In the genomic region with DNA sequence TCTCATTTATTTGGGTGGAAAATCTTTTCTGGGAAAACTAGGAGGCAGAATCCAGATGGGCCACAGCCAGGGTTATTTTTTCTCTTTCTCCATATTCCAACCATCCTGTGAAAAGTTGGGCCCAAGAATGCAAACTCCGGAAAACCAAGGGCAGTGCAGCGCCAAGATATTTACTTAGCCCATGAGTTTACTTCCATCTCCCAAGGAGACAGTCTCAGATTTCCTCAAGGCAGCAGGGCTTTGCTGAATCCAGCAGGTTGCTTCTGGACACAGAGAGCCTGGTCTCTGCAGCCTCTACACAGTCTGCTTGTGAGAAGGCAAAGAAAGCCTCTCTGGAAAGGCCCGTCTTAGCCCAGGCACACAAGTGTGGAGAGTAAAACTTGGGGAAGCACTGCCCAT, we compare ENCODE assay signal across 12 cellular contexts. TPM values are rescaled to one million over a fixed set of nuclear protein-coding genes. Genes with fewer than 3 reads are reported as not detected.
DNase-seq lines count a peak whose midpoint lies in the region; ATAC-seq and TF ChIP-seq lines count a peak whose summit lies in the region.
"Had no signal": no experiment of that assay in that cellular context is flagged by ENCODE, and none has a peak within 500 bp of the region (broad histone marks: within the 10 kb centered on the region; RNA-seq: fewer than 3 reads in every experiment).

No MANE protein-coding gene starts in this region.

- H3K4me1 ChIP-seq in IMR-90 (ENCODE audit: control insufficient read depth, insufficient read depth, low read length), result peaks cover 12% of the 10 kb centered on the region
- peaks cover 2 to 23% (median 17%) of the 10 kb centered on the region in 4 donors for H3K4me1 ChIP-seq in liver (ENCODE audit: control insufficient read depth in 4 of 4, insufficient read depth in 4 of 4, low read length in 3 of 4)
- peaks cover 18 to 57% of the 10 kb centered on the region in 2 donors for H3K4me1 ChIP-seq in thoracic aorta (ENCODE audit: control insufficient read depth in 1 of 2, low read depth in 2 of 2)
- peaks cover 11% of the 10 kb centered on the region for H3K4me1 ChIP-seq in Karpas-422 (ENCODE audit: low read length)
- no peaks in the 10 kb centered on the region for H3K4me1 ChIP-seq in endodermal cell (ENCODE audit: control insufficient read depth, insufficient read depth, low read length)

- no peaks in the 10 kb centered on the region for H3K79me1 ChIP-seq in IMR-90 (ENCODE audit: low read depth in 1 of 2, low read length in 2 of 2)

- no peaks in the 10 kb centered on the region for H3K27me3 ChIP-seq in IMR-90 (ENCODE audit: control insufficient read depth, insufficient read depth, low read length)
- H3K27me3 ChIP-seq in liver (ENCODE audit: control insufficient read depth in 4 of 4, insufficient read depth in 4 of 4, low read length in 3 of 4), result no peaks in the 10 kb centered on the region
- H3K27me3 ChIP-seq in thoracic aorta (replicated peaks; ENCODE audit: insufficient read depth), result no peaks in the 10 kb centered on the region
- no peaks in the 10 kb centered on the region for H3K27me3 ChIP-seq in Karpas-422 (ENCODE audit: low read length)
- H3K27me3 ChIP-seq in endodermal cell (ENCODE audit: control insufficient read depth, insufficient read depth, low read length, poor library complexity, severe bottlenecking), result peaks cover 6% of the 10 kb centered on the region

- H2AK9ac ChIP-seq in IMR-90 (replicated peaks; ENCODE audit: low read depth, low read length, poor library complexity), result peak overlapping the region; percentile 60

- H2BK5ac ChIP-seq in IMR-90 (ENCODE audit: low read depth, low read length, poor library complexity, severe bottlenecking), result peak overlapping the region; percentile 48

- H3K36me3 ChIP-seq in IMR-90 (ENCODE audit: control insufficient read depth, insufficient read depth, low read length), result no peaks in the 10 kb centered on the region
- no peaks in the 10 kb centered on the region for H3K36me3 ChIP-seq in liver (ENCODE audit: control insufficient read depth in 4 of 4, insufficient read depth in 3 of 4, low read depth in 1 of 4, low read length in 3 of 4)
- H3K36me3 ChIP-seq in thoracic aorta, result no peaks in the 10 kb centered on the region
- H3K36me3 ChIP-seq in Karpas-422 (ENCODE audit: insufficient read depth, low read length), result no peaks in the 10 kb centered on the region
- H3K36me3 ChIP-seq in endodermal cell (ENCODE audit: control insufficient read depth, insufficient read depth, low read length), result no peaks in the 10 kb centered on the region

- H2AK5ac ChIP-seq in IMR-90 (ENCODE audit: low read depth, low read length), result peak overlapping the region; percentile 22; the same call in 1 of the 2 replicates

- H3K36me3 Mint-ChIP-seq in endodermal cell (ENCODE audit: low read depth), result no peaks in the 10 kb centered on the region
- H3K36me3 Mint-ChIP-seq: brain had no signal

- CTCF ChIA-PET in IMR-90 (lab: Yijun Ruan, JAX), result interaction anchor here (0.9 to 3.0 kb wide), 10 partner anchors 12 to 421 kb away, joined by 3 to 21 read pairs (median 4); no protein-coding TSS in a partner anchor

- H3K56ac ChIP-seq in IMR-90 (ENCODE audit: extremely low read depth, insufficient read depth, low read length), result no peak overlapping the region

- TF ChIP-seq POLR2A in IMR-90 (IDR thresholded peaks at IDR 0.05; ENCODE audit: low read depth, low read length), result no peak

- H3K9me3 Mint-ChIP-seq in endodermal cell, result no peaks in the 10 kb centered on the region
- H3K9me3 Mint-ChIP-seq: activated CD8-positive, alpha-beta T cell treated with anti-CD3 and anti-CD28 coated beads for 36 hours; brain had no signal

- H3K9ac ChIP-seq in IMR-90 (ENCODE audit: low read depth, low read length) (no peak overlapping the region), liver (ENCODE audit: low read depth in 1 of 2, low read length in 2 of 2) (no peak overlapping the region), Karpas-422 (ENCODE audit: low read length) (no peak overlapping the region), endodermal cell (ENCODE audit: extremely low read depth, low read length, poor library complexity, severe bottlenecking) (no peak overlapping the region)

- 0 out of 2 replicates have a peak, but pooled peaks cover 6% of the 10 kb centered on the region for H3K9me1 ChIP-seq in IMR-90 (ENCODE audit: insufficient read depth, low read length)

- H3K9me3 ChIP-seq in IMR-90 (ENCODE audit: control insufficient read depth, insufficient read depth, low read length) (no peaks in the 10 kb centered on the region), liver (ENCODE audit: control insufficient read depth in 4 of 4, low read length in 3 of 4) (no peaks in the 10 kb centered on the region), thoracic aorta (no peaks in the 10 kb centered on the region), Karpas-422 (ENCODE audit: low read length) (no peaks in the 10 kb centered on the region), endodermal cell (ENCODE audit: control insufficient read depth, low read length) (no peaks in the 10 kb centered on the region)

- H2BK120ac ChIP-seq in IMR-90 (ENCODE audit: low read depth, low read length), result peak overlapping the region; percentile 97

- peak; percentile 54 for DNase-seq in IMR-90
- DNase-seq in thoracic aorta (ENCODE audit: low spot score), result no peak
- DNase-seq in NOMO-1 treated with dmso at 0.1 percent for 144 hours (lab: John Stamatoyannopoulos, UW; ENCODE audit: unreplicated experiment), result no peak
- no peak for DNase-seq in Karpas-422
- DNase-seq in endodermal cell, result no peak
- DNase-seq in NCI-H187 treated with DMSO at 0.1 percent for 48 hours (lab: John Stamatoyannopoulos, UW), result no peak
- DNase-seq: activated CD8-positive, alpha-beta T cell treated with anti-CD3 and anti-CD28 coated beads for 36 hours; occipital lobe; stimulated activated CD4-positive, alpha-beta T cell treated with anti-CD3 and anti-CD28 coated beads, Interleukin-15, amount 100 ng/mL, for 24 hours had no signal

- H4K20me1 ChIP-seq in IMR-90 (ENCODE audit: insufficient read depth, low read length), result no peaks in the 10 kb centered on the region
- H4K20me1 ChIP-seq in Karpas-422 (ENCODE audit: insufficient read depth, low read depth, low read length), result no peaks in the 10 kb centered on the region

- no peak for TF ChIP-seq RAD21 in IMR-90 (IDR thresholded peaks at IDR 0.05; ENCODE audit: low read length)
- no peak for TF ChIP-seq RAD21 in liver (IDR thresholded peaks at IDR 0.05)

- ATAC-seq in IMR-90 (ENCODE audit: low read depth) (peak; percentile 56), thoracic aorta (ENCODE audit: insufficient number of reproducible peaks, low FRiP score, low read depth) (no peak)
- ATAC-seq: activated CD8-positive, alpha-beta T cell treated with anti-CD3 and anti-CD28 coated beads for 36 hours had no signal

- H3K27ac ChIP-seq in IMR-90 (ENCODE audit: insufficient read depth, low read length) (peak overlapping the region; percentile 13; the same call in 1 of the 2 replicates), cingulate gyrus (ENCODE audit: low read depth, low read length) (peak overlapping the region; percentile 60), liver (ENCODE audit: low read depth in 1 of 2, low read length in 2 of 2) (peak overlapping the region; percentile 62 to 83), thoracic aorta (peak overlapping the region; percentile 59 to 78), Karpas-422 (ENCODE audit: low read length) (no peak overlapping the region), endodermal cell (ENCODE audit: low read depth, low read length) (no peak overlapping the region)

- H3K4me2 ChIP-seq in IMR-90 (ENCODE audit: low read depth, low read length) (peak overlapping the region; percentile 11; the same call in 1 of the 2 replicates), Karpas-422 (ENCODE audit: low read depth, low read length, poor library complexity, severe bottlenecking) (no peak overlapping the region)

- H4K8ac ChIP-seq in IMR-90 (ENCODE audit: low read depth in 2 of 2, low read length in 2 of 2), result peak overlapping the region in 1 of 2 experiments; percentile 59; a peak in 2 of 4 replicates

- dilution Hi-C loops in IMR-90 (cut with HindIII; ENCODE audit: low sequenced_read_pairs, unreplicated experiment), result no loop called here

- H3K23ac ChIP-seq in IMR-90 (ENCODE audit: low read depth, low read length), result peak overlapping the region; percentile 48

- H3K27me3 Mint-ChIP-seq in endodermal cell (ENCODE audit: insufficient read depth), result peaks cover 5% of the 10 kb centered on the region

- in situ Hi-C loops in IMR-90 (cut with MboI; ENCODE audit: low sequenced_read_pairs), result loop anchor here (5.0 kb wide), 1 partner anchor 401 kb away; no protein-coding TSS in a partner anchor

- no TSS peak for BruUV-seq in IMR-90 (replicated peaks; lab: Mats Ljungman, UMichigan)

- no peaks in the 10 kb centered on the region for H3K4me1 Mint-ChIP-seq in endodermal cell
- H3K4me1 Mint-ChIP-seq: brain had no signal

- no peak overlapping the region; the same call in 2 of the 3 replicates for H2BK15ac ChIP-seq in IMR-90 (ENCODE audit: low read depth, low read length)

- TF ChIP-seq CTCF in IMR-90 (conservative IDR thresholded peaks at IDR 0.05; ENCODE audit: low read depth, low read length) (no peak), liver (IDR thresholded peaks at IDR 0.05; ENCODE audit: low read depth, low read length, missing input control) (no peak), thoracic aorta (IDR thresholded peaks at IDR 0.05) (no peak), endodermal cell (conservative IDR thresholded peaks at IDR 0.05) (no peak)

- intact Hi-C loops in IMR-90 (cut with micrococcal nuclease), result loop anchor here (2.0 kb wide), 1 partner anchor 147 kb away; no protein-coding TSS in a partner anchor

- H4K91ac ChIP-seq in IMR-90 (ENCODE audit: insufficient read depth, low read depth, low read length), result no peak overlapping the region

- H2BK20ac ChIP-seq in IMR-90 (ENCODE audit: low read depth, low read length), result peak overlapping the region; percentile 23

- H2AFZ ChIP-seq in IMR-90 (replicated peaks; ENCODE audit: low read length, poor library complexity), result peak overlapping the region; percentile 84
- no peak overlapping the region for H2AFZ ChIP-seq in Karpas-422 (ENCODE audit: low read length)

- no peak overlapping the region for H3K18ac ChIP-seq in IMR-90 (ENCODE audit: low read depth, low read length)

- H3K4me3 Mint-ChIP-seq in endodermal cell, result no peak overlapping the region
- H3K4me3 Mint-ChIP-seq: activated CD8-positive, alpha-beta T cell treated with anti-CD3 and anti-CD28 coated beads for 36 hours; brain had no signal

- H3K4ac ChIP-seq in IMR-90 (ENCODE audit: low read depth, low read length), result peak overlapping the region; percentile 59

- no peaks in the 10 kb centered on the region for H3K79me2 ChIP-seq in Karpas-422 (ENCODE audit: low read length)

- POLR2A ChIA-PET in IMR-90 (lab: Charles Lee; ENCODE audit: unreplicated experiment), result no interaction called here

- H3K27ac Mint-ChIP-seq in endodermal cell, result no peak overlapping the region
- H3K27ac Mint-ChIP-seq: activated CD8-positive, alpha-beta T cell treated with anti-CD3 and anti-CD28 coated beads for 36 hours; brain had no signal

- H3K9me2 ChIP-seq in Karpas-422 (replicated peaks; ENCODE audit: insufficient read depth, low read length), result no peaks in the 10 kb centered on the region

- WGBS in IMR-90 (ENCODE audit: extremely low coverage in 2 of 2, insufficient read length in 1 of 2), 2 experiments, result 53% methylated on average over 2 of the region's 3 CpGs; no CpG with 5 or more reads in 1 of the 2 experiments
- 77% methylated on average over 3 of the region's 3 CpGs for WGBS in liver
- 93 to 95% methylated on average over 3 of the region's 3 CpGs for WGBS in endodermal cell (ENCODE audit: insufficient coverage in 1 of 2, insufficient read length in 1 of 2), 2 experiments

- H3K4me3 ChIP-seq in IMR-90 (ENCODE audit: insufficient read depth, low read depth, low read length), result no peak overlapping the region
- no peak overlapping the region for H3K4me3 ChIP-seq in liver (ENCODE audit: low read depth in 1 of 3, low read length in 3 of 3)
- H3K4me3 ChIP-seq in thoracic aorta, result peak overlapping the region; percentile 55
- no peak overlapping the region for H3K4me3 ChIP-seq in Karpas-422 (ENCODE audit: low read length)
- no peak overlapping the region for H3K4me3 ChIP-seq in endodermal cell (ENCODE audit: low read length)

- H4K5ac ChIP-seq in IMR-90 (ENCODE audit: low read depth, low read length), result no peak overlapping the region

- H3K14ac ChIP-seq in IMR-90 (replicated peaks; ENCODE audit: low read depth, low read length), result peak overlapping the region; percentile 17

RNA-seq across cellular contexts. Expression of gene COPRS, which starts 15.7 kb away (rescaled TPM):
- total RNA-seq in IMR-90 (2012; rRNA removed) (123 and 141 TPM in 2 replicates), liver (10 to 100 TPM; 15.4 to 24.9 TPM), thoracic aorta (100 to 1,000 TPM in 1 of 2 donors, 10 to 100 TPM in 1; 74.5 to 157 TPM), endodermal cell (10 to 100 TPM; 44.3 to 51.7 TPM)
- polyA plus RNA-seq in IMR-90 (2012; rRNA removed) (95.3 and 115 TPM in 2 replicates), liver (10 to 100 TPM; 30.3 to 50.6 TPM)
- polyA plus RNA-seq in IMR-90 (2012; cell fraction: cytosol; rRNA removed), result 87.6 and 167 TPM in 2 replicates
- polyA plus RNA-seq in IMR-90 (2012; cell fraction: nucleus; rRNA removed; ENCODE audit: low replicate concordance), result 24.9 and 50.0 TPM in 2 replicates
- 57.3 and 78.3 TPM in 2 replicates for total RNA-seq in Karpas-422 (2014; rRNA removed; shearing (Covaris generic); ENCODE audit: low replicate concordance)
- polyA plus RNA-seq in endodermal cell (2013, experiment 1 of 2), result 40.1 TPM
- polyA plus RNA-seq in endodermal cell (2013, experiment 2 of 2), result 41.1 TPM

RNA-seq across cellular contexts. Expression of gene UTP6, which starts 58.1 kb away (rescaled TPM):
- 29.9 and 53.3 TPM in 2 replicates for total RNA-seq in IMR-90 (2012; rRNA removed)
- 24.4 and 32.4 TPM in 2 replicates for polyA plus RNA-seq in IMR-90 (2012; rRNA removed)
- 2.2 and 4.9 TPM in 2 replicates for polyA plus RNA-seq in IMR-90 (2012; cell fraction: cytosol; rRNA removed)
- polyA plus RNA-seq in IMR-90 (2012; cell fraction: nucleus; rRNA removed; ENCODE audit: low replicate concordance), result 5.3 and 43.5 TPM in 2 replicates
- 10 to 100 TPM; 15.1 to 20.6 TPM for total RNA-seq in liver
- polyA plus RNA-seq in liver, result 10 to 100 TPM; 12.0 to 20.0 TPM
- total RNA-seq in thoracic aorta, result 10 to 100 TPM; 56.0 to 77.3 TPM
- 43.5 and 51.3 TPM in 2 replicates for total RNA-seq in Karpas-422 (2014; rRNA removed; shearing (Covaris generic); ENCODE audit: low replicate concordance)
- 100 to 1,000 TPM in 1 of 2 donors, 10 to 100 TPM in 1; 85.3 to 100 TPM for total RNA-seq in endodermal cell
- polyA plus RNA-seq in endodermal cell (2013, experiment 1 of 2), result 59.5 TPM
- polyA plus RNA-seq in endodermal cell (2013, experiment 2 of 2), result 54.1 TPM

Comparison
In these comparisons a context has a peak if more than half of its experiments do, and no peak if none do; other contexts are left out.
1. H3K27ac ChIP-seq: peak in IMR-90 (single experiment), cingulate gyrus (single experiment), liver (2 of 2) and thoracic aorta (2 of 2); none in Karpas-422 (single experiment) and endodermal cell (single experiment).